8 cellular contexts compared by ENCODE assay signal in genomic region chr15:72797338-72797689, GRCh38. TPM values are rescaled to one million over a fixed set of nuclear protein-coding genes. Genes with fewer than 3 reads are reported as not detected.
DNase-seq lines count a peak whose midpoint lies in the region; FAIRE-seq and TF ChIP-seq lines count a peak whose summit lies in the region.

No MANE protein-coding gene starts in this region.

- H3K9me3 ChIP-seq in BLaER1 treated with 17β-estradiol and CSF1 and Interleukin-3, amounts not matched to agents 10 nM and 100 nM (replicated peaks in 1 of 11) = no peaks in the 10 kb centered on the region
- H3K9me3 ChIP-seq in endothelial cell of umbilical vein (replicated peaks; ENCODE audit: control insufficient read depth, insufficient read depth, low read length) (no peaks in the 10 kb centered on the region), neural progenitor cell (ENCODE audit: low read depth) (no peaks in the 10 kb centered on the region)

- H3K79me2 ChIP-seq in endothelial cell of umbilical vein (ENCODE audit: control insufficient read depth, insufficient read depth, low read length) = no peaks in the 10 kb centered on the region
- no peaks in the 10 kb centered on the region for H3K79me2 ChIP-seq in neural progenitor cell (ENCODE audit: low read depth)

- H3K27ac ChIP-seq in BLaER1 treated with 17β-estradiol and CSF1 and Interleukin-3, amounts not matched to agents 10 nM and 100 nM = peak overlapping the region in 9 of 11 experiments; percentile 2 to 59 (median 34); a peak in 12 of 22 replicates
- H3K27ac ChIP-seq in endothelial cell of umbilical vein (ENCODE audit: insufficient read depth, low read depth, low read length) (no peak overlapping the region), neural progenitor cell (no peak overlapping the region)

- no peak for TF ChIP-seq CTCF in NB4 (IDR thresholded peaks at IDR 0.05; ENCODE audit: low read depth, low read length)
- no peak for TF ChIP-seq CTCF in endothelial cell of umbilical vein (IDR thresholded peaks at IDR 0.05; ENCODE audit: extremely low read depth in 1 of 2, insufficient read depth in 1 of 2, low read depth in 1 of 2, low read length in 2 of 2)
- no peak for TF ChIP-seq CTCF in neural progenitor cell (IDR thresholded peaks at IDR 0.05)

- no peak for FAIRE-seq in endothelial cell of umbilical vein (lab: Jason Lieb, UNC)

- H3K4me2 ChIP-seq in BLaER1 treated with 17β-estradiol and CSF1 and Interleukin-3, amounts not matched to agents 10 nM and 100 nM = peak overlapping the region; percentile 79 to 97 (median 89)
- no peak overlapping the region for H3K4me2 ChIP-seq in endothelial cell of umbilical vein (ENCODE audit: insufficient read depth, low read length)
- peak overlapping the region; percentile 94 for H3K4me2 ChIP-seq in neural progenitor cell

- CTCF ChIA-PET in endothelial cell of umbilical vein (lab: Charles Lee) = interaction anchor here (0.7 to 1.0 kb wide), 2 partner anchors 284 to 285 kb away, joined by 4 to 5 read pairs; no protein-coding TSS in a partner anchor

- H3K27ac Mint-ChIP-seq in neural progenitor cell = peak overlapping the region; percentile 83

- H3K9me3 Mint-ChIP-seq in neural progenitor cell = no peaks in the 10 kb centered on the region

- peaks cover 0 to 14% (median 11%) of the 10 kb centered on the region in 11 experiments; a peak in 9 of 22 replicates for H3K27me3 ChIP-seq in BLaER1 treated with 17β-estradiol and CSF1 and Interleukin-3, amounts not matched to agents 10 nM and 100 nM
- H3K27me3 ChIP-seq in endothelial cell of umbilical vein (ENCODE audit: control insufficient read depth in 2 of 2, insufficient read depth in 2 of 2, low read length in 2 of 2) (peaks cover 48 to 56% of the 10 kb centered on the region in 2 experiments), neural progenitor cell (peaks cover 15% of the 10 kb centered on the region)

- no peaks in the 10 kb centered on the region for H4K20me1 ChIP-seq in BLaER1 treated with 17β-estradiol and CSF1 and Interleukin-3, amounts not matched to agents 10 nM and 100 nM
- H4K20me1 ChIP-seq in endothelial cell of umbilical vein (replicated peaks; ENCODE audit: control insufficient read depth, extremely low read depth, insufficient read depth, low read length) = no peaks in the 10 kb centered on the region
- H4K20me1 ChIP-seq in neural progenitor cell (ENCODE audit: low read depth) = no peaks in the 10 kb centered on the region

- H2AFZ ChIP-seq in endothelial cell of umbilical vein (ENCODE audit: low read depth, low read length) = peak overlapping the region; percentile 73
- peak overlapping the region; percentile 89 for H2AFZ ChIP-seq in neural progenitor cell (replicated peaks)

- TF ChIP-seq POLR2A in NB4 (IDR thresholded peaks at IDR 0.05; ENCODE audit: extremely low read depth, insufficient read length) (no peak), endothelial cell of umbilical vein (IDR thresholded peaks at IDR 0.05; ENCODE audit: low read depth, low read length) (no peak)

- no TSS peak for BruUV-seq in endothelial cell of umbilical vein (replicated peaks; lab: Mats Ljungman, UMichigan)

- H3K4me1 Mint-ChIP-seq in neural progenitor cell = peaks cover 7% of the 10 kb centered on the region

- intact Hi-C loops in endothelial cell of umbilical vein (cut with micrococcal nuclease) = loop anchor here (1.0 to 5.0 kb wide), 2 partner anchors 125 to 284 kb away; no protein-coding TSS in a partner anchor

- peak overlapping the region; percentile 57 to 75 (median 62) for H3K4me3 ChIP-seq in BLaER1 treated with 17β-estradiol and CSF1 and Interleukin-3, amounts not matched to agents 10 nM and 100 nM
- H3K4me3 ChIP-seq in NB4 (ENCODE audit: low read depth, low read length) = peak overlapping the region; percentile 36
- peak overlapping the region in 1 of 3 experiments; percentile 25 for H3K4me3 ChIP-seq in endothelial cell of umbilical vein (replicated peaks in 1 of 3; ENCODE audit: insufficient read depth in 1 of 3, low read depth in 1 of 3, low read length in 3 of 3)
- H3K4me3 ChIP-seq in neural progenitor cell = peak overlapping the region; percentile 58

- peaks cover 4% of the 10 kb centered on the region for H3K27me3 Mint-ChIP-seq in neural progenitor cell (ENCODE audit: insufficient read depth, low read depth)

- H3K36me3 Mint-ChIP-seq in neural progenitor cell = no peaks in the 10 kb centered on the region

- H3F3A ChIP-seq in neural progenitor cell (ENCODE audit: low read depth) = peaks cover 7% of the 10 kb centered on the region

- no peaks in the 10 kb centered on the region for H3K9me1 ChIP-seq in endothelial cell of umbilical vein (replicated peaks; ENCODE audit: control insufficient read depth, extremely low read depth, insufficient read depth, low read length)

- POLR2A ChIA-PET in endothelial cell of umbilical vein (lab: Charles Lee) = interaction anchor here (0.7 kb wide), 1 partner anchor 309 kb away, joined by 3 read pairs; no protein-coding TSS in a partner anchor

- dilution Hi-C loops in endothelial cell of umbilical vein (cut with MboI; ENCODE audit: extremely low pct_ligation_motif_present, low sequenced_read_pairs) = no loop called here

- DNase-seq in NB4 (ENCODE audit: low read depth) = no peak
- no peak for DNase-seq in endothelial cell of umbilical vein (ENCODE audit: low read depth, low spot score)
- DNase-seq in neural progenitor cell (ENCODE audit: low spot score) = no peak
- DNase-seq in stimulated activated CD4-positive, alpha-beta T cell treated with anti-CD3 and anti-CD28 coated beads, Interleukin-1b, Interleukin-23, amount 100 ng/mL, for 48 hours = no peak
- DNase-seq in EL = no peak
- DNase-seq in amniotic stem cell (lab: John Stamatoyannopoulos, UW) = no peak
- no peak for DNase-seq in DMS53 treated with DMSO at 0.1 percent for 48 hours (lab: John Stamatoyannopoulos, UW; ENCODE audit: unreplicated experiment)

- peak overlapping the region; percentile 83 for H3K4me3 Mint-ChIP-seq in neural progenitor cell

- peaks cover 0 to 9% (median 4%) of the 10 kb centered on the region in 10 experiments; a peak in 10 of 20 replicates for H3K4me1 ChIP-seq in BLaER1 treated with 17β-estradiol and CSF1 and Interleukin-3, amounts not matched to agents 10 nM and 100 nM
- H3K4me1 ChIP-seq in endothelial cell of umbilical vein (ENCODE audit: control insufficient read depth, extremely low read depth, insufficient read depth, low read length) = peaks cover 6% of the 10 kb centered on the region
- H3K4me1 ChIP-seq in neural progenitor cell = peaks cover 5% of the 10 kb centered on the region

- peak overlapping the region; percentile 54 to 76 (median 73) for H3K9ac ChIP-seq in BLaER1 treated with 17β-estradiol and CSF1 and Interleukin-3, amounts not matched to agents 10 nM and 100 nM
- H3K9ac ChIP-seq in endothelial cell of umbilical vein (replicated peaks; ENCODE audit: extremely low read depth, insufficient read depth, low read length) (no peak overlapping the region), neural progenitor cell (no peak overlapping the region)

- no peaks in the 10 kb centered on the region for H3K36me3 ChIP-seq in BLaER1 treated with 17β-estradiol and CSF1 and Interleukin-3, amounts not matched to agents 10 nM and 100 nM
- H3K36me3 ChIP-seq in endothelial cell of umbilical vein (ENCODE audit: control insufficient read depth in 2 of 2, extremely low read depth in 1 of 2, insufficient read depth in 2 of 2, low read length in 2 of 2) (no peaks in the 10 kb centered on the region), neural progenitor cell (no peaks in the 10 kb centered on the region)

TF ChIP-seq in endothelial cell of umbilical vein, 7 proteins besides CTCF, POLR2A, EP300 and RAD21:
- TF ChIP-seq FOS (IDR thresholded peaks at IDR 0.05; ENCODE audit: borderline replicate concordance, insufficient read depth, low read length) (no peak), POLR2AphosphoS5 (IDR thresholded peaks at IDR 0.05; ENCODE audit: insufficient read depth, low read depth, low read length) (no peak), JUN (IDR thresholded peaks at IDR 0.05; ENCODE audit: borderline replicate concordance, insufficient read depth, insufficient read length, low read depth) (no peak), GATA2 (IDR thresholded peaks at IDR 0.05; ENCODE audit: insufficient read depth, insufficient read length, low read depth, low read length) (no peak), EZH2 (IDR thresholded peaks at IDR 0.05; ENCODE audit: borderline replicate concordance, low read depth, low read length, severe bottlenecking) (no peak), MAX (IDR thresholded peaks at IDR 0.05; ENCODE audit: insufficient read depth, insufficient read length) (no peak), MYC (IDR thresholded peaks at IDR 0.05; ENCODE audit: low read depth, low read length) (no peak)

RNA-seq across cellular contexts. Expression of gene ADPGK, which starts 13.8 kb away (rescaled TPM):
- total RNA-seq in endothelial cell of umbilical vein (51.0 and 51.7 TPM in 2 replicates), neural progenitor cell (ENCODE audit: low replicate concordance) (40.9 and 43.8 TPM in 2 replicates)
- polyA plus RNA-seq in endothelial cell of umbilical vein = 55.5 and 57.1 TPM in 2 replicates
- polyA plus RNA-seq in endothelial cell of umbilical vein (2011; cell fraction: cytosol; rRNA removed) = 52.1 and 53.9 TPM in 2 replicates
- polyA plus RNA-seq in endothelial cell of umbilical vein (2011; cell fraction: nucleus; rRNA removed) = 101 TPM in 2 replicates
- polyA plus RNA-seq in endothelial cell of umbilical vein (2012) = 35.0 and 45.7 TPM in 2 replicates
- polyA minus RNA-seq in endothelial cell of umbilical vein = 63.1 and 81.1 TPM in 2 replicates
- 29.1 TPM for polyA minus RNA-seq in endothelial cell of umbilical vein (2011; cell fraction: cytosol; rRNA and poly(A)+ RNA removed)
- polyA minus RNA-seq in endothelial cell of umbilical vein (2011; cell fraction: nucleus; rRNA and poly(A)+ RNA removed) = 46.4 and 60.8 TPM in 2 replicates

Comparison
In these comparisons a context has a peak if more than half of its experiments do, and no peak if none do; other contexts are left out.
1. H3K27ac ChIP-seq: peak in BLaER1 treated with 17β-estradiol and CSF1 and Interleukin-3, amounts not matched to agents 10 nM and 100 nM (9 of 11); none in endothelial cell of umbilical vein (single experiment) and neural progenitor cell (single experiment).
2. H3K9ac ChIP-seq: peak in BLaER1 treated with 17β-estradiol and CSF1 and Interleukin-3, amounts not matched to agents 10 nM and 100 nM (11 of 11); none in endothelial cell of umbilical vein (single experiment) and neural progenitor cell (single experiment).